Comparison of ENCODE assay signal across 9 cellular contexts in the genomic region with DNA sequence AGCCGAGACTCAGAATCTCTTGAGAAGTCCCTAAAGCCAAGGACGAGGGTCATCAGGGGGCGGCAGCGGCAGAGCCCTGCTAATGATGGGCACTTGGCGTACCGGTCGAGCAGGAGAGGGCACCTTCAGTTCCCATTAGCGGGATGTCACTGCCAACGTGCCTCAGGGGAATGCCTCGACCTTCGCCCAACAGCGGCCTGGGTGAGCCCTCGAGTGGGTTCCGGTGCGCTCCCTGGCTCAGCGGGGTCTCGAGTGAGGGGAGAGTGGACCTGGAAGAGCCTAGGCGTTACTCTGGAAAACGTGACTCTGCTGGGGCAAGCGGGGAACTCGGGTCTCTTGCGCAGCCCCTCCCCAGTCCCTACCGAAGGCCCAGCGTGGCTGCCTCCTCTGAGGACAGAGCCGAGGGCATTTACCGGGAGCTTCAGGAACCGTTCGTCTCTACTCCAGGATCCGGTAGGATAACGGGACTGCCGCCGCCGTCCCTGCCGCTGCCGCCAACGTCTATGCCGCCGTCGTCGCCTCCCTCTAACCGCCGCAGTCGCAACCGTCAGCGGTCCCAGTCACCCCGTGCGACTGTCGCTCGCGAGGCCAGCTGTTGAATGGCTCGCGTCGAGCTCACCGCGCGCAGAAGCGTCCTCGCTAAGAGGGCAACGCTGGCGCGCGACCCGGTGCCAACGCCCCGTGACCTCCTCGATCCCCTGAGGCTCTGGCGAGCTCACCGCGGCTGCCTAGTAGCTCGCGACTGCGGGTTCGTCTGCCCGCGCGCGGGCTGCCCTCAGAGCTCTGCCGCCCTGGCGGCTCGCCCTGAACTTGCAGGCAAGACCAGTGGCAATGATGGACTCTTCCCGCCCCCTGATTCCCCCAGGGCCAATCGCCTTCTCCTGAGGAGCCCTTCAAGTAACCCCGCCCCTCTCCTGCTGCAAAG. TPM values are rescaled to one million over a fixed set of nuclear protein-coding genes. Genes with fewer than 3 reads are reported as not detected.
DNase-seq lines count a peak whose midpoint lies in the region; ATAC-seq lines count a peak whose summit lies in the region.
"Had no signal": no experiment of that assay in that cellular context is flagged by ENCODE, and none has a peak within 500 bp of the region (broad histone marks: within the 10 kb centered on the region; RNA-seq: fewer than 3 reads in every experiment).

No MANE protein-coding gene starts in this region.

- H3K27ac Mint-ChIP-seq in IgD-negative memory B cell, result no peak overlapping the region

- H3K36me3 Mint-ChIP-seq in IgD-negative memory B cell, result no peaks in the 10 kb centered on the region

- H3K4me1 Mint-ChIP-seq in IgD-negative memory B cell, result peaks cover 0 to 5% (median 0%) of the 10 kb centered on the region in 3 donors

- no peaks in the 10 kb centered on the region for H3K9me3 ChIP-seq in skeletal muscle satellite cell (replicated peaks; ENCODE audit: low read length)

- peaks cover 8% of the 10 kb centered on the region for H3K27me3 Mint-ChIP-seq in IgD-negative memory B cell

- peak overlapping the region; percentile 31 for H3K4me2 ChIP-seq in skeletal muscle satellite cell (ENCODE audit: low read length)

- DNase-seq in activated gamma-delta T cell (lab: John Stamatoyannopoulos, UW), result peak; percentile 11
- DNase-seq in glomerular visceral epithelial cell (ENCODE audit: extremely low spot score), result peak; percentile 2
- DNase-seq in middle frontal gyrus (ENCODE audit: extremely low spot score, low spot score), result no peak
- DNase-seq in DMS153 (lab: John Stamatoyannopoulos, UW), result no peak

- peaks cover 8% of the 10 kb centered on the region for H3K27me3 ChIP-seq in skeletal muscle satellite cell (ENCODE audit: control insufficient read depth, insufficient read depth, low read length)

- H3K4me1 ChIP-seq in skeletal muscle satellite cell (ENCODE audit: control insufficient read depth, insufficient read depth, low read length), result no peaks in the 10 kb centered on the region
- H3K4me1 ChIP-seq: parathyroid adenoma had no signal

- no peak overlapping the region for H3K9ac ChIP-seq in skeletal muscle satellite cell (ENCODE audit: low read depth, low read length)
- H3K9ac ChIP-seq: parathyroid adenoma had no signal

- ATAC-seq in HG03460 (IDR thresholded peaks at IDR 0.05; ENCODE audit: unreplicated experiment), result no peak
- ATAC-seq in HG03025 (IDR thresholded peaks at IDR 0.05; ENCODE audit: low FRiP score, unreplicated experiment), result no peak

- no peaks in the 10 kb centered on the region for H3K36me3 ChIP-seq in skeletal muscle satellite cell (ENCODE audit: insufficient read depth, low read length)

- H3K9me3 Mint-ChIP-seq in IgD-negative memory B cell, result no peaks in the 10 kb centered on the region

- no peak overlapping the region for H3K4me3 ChIP-seq in skeletal muscle satellite cell (ENCODE audit: low read length)

- H3K4me3 Mint-ChIP-seq in IgD-negative memory B cell, result peak overlapping the region; percentile 50 to 90 (median 76)

RNA-seq across cellular contexts. Expression of a gene that starts 37.1 kb away (rescaled TPM):
- polyA plus RNA-seq in IgD-negative memory B cell, result 13.5 TPM
- 191 and 221 TPM in 2 replicates for total RNA-seq in skeletal muscle satellite cell (2012; rRNA removed)

Comparison
In these comparisons a context has a peak if more than half of its experiments do, and no peak if none do; other contexts are left out.
1. DNase-seq: peak in activated gamma-delta T cell (single experiment) and glomerular visceral epithelial cell (single experiment); none in middle frontal gyrus (single experiment) and DMS153 (single experiment).